In genomic region chr4:178427663-178428062, GRCh38 we compare ENCODE assay signal across 8 cellular contexts.
"Had no signal": no experiment of that assay in that cellular context is flagged by ENCODE, and none has a peak within 500 bp of the region (broad histone marks: within the 10 kb centered on the region; RNA-seq: fewer than 3 reads in every experiment).

No MANE protein-coding gene starts in this region.

- DNase-seq: GDM1, GF-D8 had no signal

- H3K4me3 ChIP-seq: GM12878 had no signal

- ATAC-seq: GM12878 had no signal

- FAIRE-seq: G401.6, GM12878, GM12891, GM12892, GM18507, GM19239 had no signal
